In genomic region chrX:153411255-153411987, GRCh38 we compare ENCODE assay signal across 1 cellular context.
TF ChIP-seq lines count a peak whose summit lies in the region.

A gene with protein sequence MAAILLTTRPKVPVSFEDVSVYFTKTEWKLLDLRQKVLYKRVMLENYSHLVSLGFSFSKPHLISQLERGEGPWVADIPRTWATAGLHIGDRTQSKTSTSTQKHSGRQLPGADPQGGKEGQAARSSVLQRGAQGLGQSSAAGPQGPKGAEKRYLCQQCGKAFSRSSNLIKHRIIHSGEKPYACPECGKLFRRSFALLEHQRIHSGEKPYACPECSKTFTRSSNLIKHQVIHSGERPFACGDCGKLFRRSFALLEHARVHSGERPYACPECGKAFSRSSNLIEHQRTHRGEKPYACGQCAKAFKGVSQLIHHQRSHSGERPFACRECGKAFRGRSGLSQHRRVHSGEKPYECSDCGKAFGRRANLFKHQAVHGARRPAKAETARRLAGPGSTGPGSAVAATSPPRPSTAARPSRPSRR (plus strand): TSS chrX:153411472. CDS start chrX:153418323, 6,851 bp downstream.

TF ChIP-seq in SK-N-SH, 30 proteins besides CTCF, POLR2A, EP300 and RAD21 (continued from another document):
- TF ChIP-seq RCOR1 (IDR thresholded peaks at IDR 0.05; ENCODE audit: low read length): 0 out of 2 replicates have a peak, but pooled peaks have one; percentile 10
